1 cellular context compared by ENCODE assay signal in genomic region chr11:85663781-85664560, GRCh38.
TF ChIP-seq lines count a peak whose summit lies in the region.

No MANE protein-coding gene starts in this region.

TF ChIP-seq in PFSK-1, 5 proteins besides CTCF, POLR2A, EP300 and RAD21 (continued from another document):
- TF ChIP-seq, protein P1, sequence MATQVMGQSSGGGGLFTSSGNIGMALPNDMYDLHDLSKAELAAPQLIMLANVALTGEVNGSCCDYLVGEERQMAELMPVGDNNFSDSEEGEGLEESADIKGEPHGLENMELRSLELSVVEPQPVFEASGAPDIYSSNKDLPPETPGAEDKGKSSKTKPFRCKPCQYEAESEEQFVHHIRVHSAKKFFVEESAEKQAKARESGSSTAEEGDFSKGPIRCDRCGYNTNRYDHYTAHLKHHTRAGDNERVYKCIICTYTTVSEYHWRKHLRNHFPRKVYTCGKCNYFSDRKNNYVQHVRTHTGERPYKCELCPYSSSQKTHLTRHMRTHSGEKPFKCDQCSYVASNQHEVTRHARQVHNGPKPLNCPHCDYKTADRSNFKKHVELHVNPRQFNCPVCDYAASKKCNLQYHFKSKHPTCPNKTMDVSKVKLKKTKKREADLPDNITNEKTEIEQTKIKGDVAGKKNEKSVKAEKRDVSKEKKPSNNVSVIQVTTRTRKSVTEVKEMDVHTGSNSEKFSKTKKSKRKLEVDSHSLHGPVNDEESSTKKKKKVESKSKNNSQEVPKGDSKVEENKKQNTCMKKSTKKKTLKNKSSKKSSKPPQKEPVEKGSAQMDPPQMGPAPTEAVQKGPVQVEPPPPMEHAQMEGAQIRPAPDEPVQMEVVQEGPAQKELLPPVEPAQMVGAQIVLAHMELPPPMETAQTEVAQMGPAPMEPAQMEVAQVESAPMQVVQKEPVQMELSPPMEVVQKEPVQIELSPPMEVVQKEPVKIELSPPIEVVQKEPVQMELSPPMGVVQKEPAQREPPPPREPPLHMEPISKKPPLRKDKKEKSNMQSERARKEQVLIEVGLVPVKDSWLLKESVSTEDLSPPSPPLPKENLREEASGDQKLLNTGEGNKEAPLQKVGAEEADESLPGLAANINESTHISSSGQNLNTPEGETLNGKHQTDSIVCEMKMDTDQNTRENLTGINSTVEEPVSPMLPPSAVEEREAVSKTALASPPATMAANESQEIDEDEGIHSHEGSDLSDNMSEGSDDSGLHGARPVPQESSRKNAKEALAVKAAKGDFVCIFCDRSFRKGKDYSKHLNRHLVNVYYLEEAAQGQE (IDR thresholded peaks at IDR 0.05; ENCODE audit: insufficient read depth in 1 of 2, low read depth in 2 of 2, low read length in 2 of 2) = no peak
- peak; percentile 48 for TF ChIP-seq FOXP2 (optimal IDR thresholded peaks at IDR 0.05; ENCODE audit: borderline replicate concordance, extremely low read depth, extremely low read length, insufficient read depth)
